ENCODE assay signal across 7 cellular contexts in genomic region chr12:6942331-6942665, GRCh38. TPM values are rescaled to one million over a fixed set of nuclear protein-coding genes. Genes with fewer than 3 reads are reported as not detected.
DNase-seq lines count a peak whose midpoint lies in the region; ATAC-seq and TF ChIP-seq lines count a peak whose summit lies in the region.
"Had no signal": no experiment of that assay in that cellular context is flagged by ENCODE, and none has a peak within 500 bp of the region (broad histone marks: within the 10 kb centered on the region; RNA-seq: fewer than 3 reads in every experiment).

No MANE protein-coding gene starts in this region.

- POLR2A ChIA-PET in naive thymus-derived CD4-positive, alpha-beta T cell (lab: Charles Lee): interaction anchor here (2.0 to 21.6 kb wide), 8 partner anchors 10 to 166 kb away, joined by 19 to 1270 read pairs (median 48); partner anchors contain the start of genes ATN1, C1RL, CDCA3 and EMG1

- H3K36me3 ChIP-seq in GM23248 (ENCODE audit: low read depth): 0 out of 2 replicates have a peak, but pooled peaks cover 5% of the 10 kb centered on the region
- peaks cover 0 to 9% (median 0%) of the 10 kb centered on the region in 3 experiments for H3K36me3 ChIP-seq in naive thymus-derived CD4-positive, alpha-beta T cell (ENCODE audit: control insufficient read depth in 2 of 3, insufficient read depth in 3 of 3, low read length in 3 of 3)

- H3K27me3 Mint-ChIP-seq in activated naive CD8-positive, alpha-beta T cell: no peaks in the 10 kb centered on the region
- H3K27me3 Mint-ChIP-seq in naive thymus-derived CD4-positive, alpha-beta T cell: no peaks in the 10 kb centered on the region

- H4K20me1 ChIP-seq in GM23248 (ENCODE audit: insufficient read depth): no peaks in the 10 kb centered on the region

- CTCF ChIA-PET in naive thymus-derived CD4-positive, alpha-beta T cell (lab: Charles Lee): interaction anchor here (1.7 to 11.7 kb wide), 4 partner anchors 18 to 73 kb away, joined by 9 to 460 read pairs (median 18); partner anchors contain the start of gene SPSB2

- WGBS in GM23248 (ENCODE audit: low coverage in 1 of 2, low lambda C conversion rate in 2 of 2, missing lambda C conversion rate in 2 of 2), 2 experiments: 81 to 83% methylated on average over 11 of the region's 11 CpGs

- no peak for ATAC-seq in naive thymus-derived CD4-positive, alpha-beta T cell
- ATAC-seq in HG03280 (IDR thresholded peaks at IDR 0.05; ENCODE audit: unreplicated experiment): no peak

- H3K4me1 Mint-ChIP-seq in activated naive CD8-positive, alpha-beta T cell (ENCODE audit: low read depth): peaks cover 52% of the 10 kb centered on the region
- H3K4me1 Mint-ChIP-seq in naive thymus-derived CD4-positive, alpha-beta T cell: peaks cover 26 to 64% (median 51%) of the 10 kb centered on the region in 7 donors

- H3K4me3 ChIP-seq in GM23248: no peak overlapping the region
- H3K4me3 ChIP-seq in naive thymus-derived CD4-positive, alpha-beta T cell (ENCODE audit: low read length): no peak overlapping the region

- peaks cover 12% of the 10 kb centered on the region; the same call in 1 of the 2 replicates for H3K79me2 ChIP-seq in GM23248 (ENCODE audit: insufficient read depth)

- H3K27ac Mint-ChIP-seq in activated naive CD8-positive, alpha-beta T cell: peak overlapping the region; percentile 96
- peak overlapping the region; percentile 95 to 100 (median 98) for H3K27ac Mint-ChIP-seq in naive thymus-derived CD4-positive, alpha-beta T cell

- in situ Hi-C loops in GM23248 (cut with MboI): loop anchor here (10.0 kb wide), 1 partner anchor 173 kb away; no protein-coding TSS in a partner anchor

- no peak for TF ChIP-seq CTCF in GM20000 (IDR thresholded peaks at IDR 0.05; ENCODE audit: extremely low read depth, missing control alignments)

- no peaks in the 10 kb centered on the region for H3K9me3 ChIP-seq in GM23248 (ENCODE audit: low read depth)
- no peaks in the 10 kb centered on the region for H3K9me3 ChIP-seq in naive thymus-derived CD4-positive, alpha-beta T cell (ENCODE audit: control insufficient read depth in 2 of 3, low read length in 3 of 3)

- peak overlapping the region; percentile 21 for H3K4me3 Mint-ChIP-seq in activated naive CD8-positive, alpha-beta T cell
- H3K4me3 Mint-ChIP-seq in naive thymus-derived CD4-positive, alpha-beta T cell: peak overlapping the region in 6 of 10 donors; percentile 27 to 93 (median 40)

- H3K9me3 Mint-ChIP-seq in activated naive CD8-positive, alpha-beta T cell (ENCODE audit: low read depth): no peaks in the 10 kb centered on the region
- H3K9me3 Mint-ChIP-seq in naive thymus-derived CD4-positive, alpha-beta T cell: peaks cover 0 to 7% (median 0%) of the 10 kb centered on the region in 11 donors

- H3K27ac ChIP-seq in GM23248: peak overlapping the region; percentile 92
- H3K27ac ChIP-seq in naive thymus-derived CD4-positive, alpha-beta T cell (ENCODE audit: low read depth, low read length): peak overlapping the region; percentile 95

- DNase-seq in GM23248 (no peak), COLO829 (ENCODE audit: low spot score) (no peak), GM20000 (ENCODE audit: low spot score) (no peak)
- no peak for DNase-seq in naive thymus-derived CD4-positive, alpha-beta T cell

- no peaks in the 10 kb centered on the region for H3K27me3 ChIP-seq in GM23248 (replicated peaks; ENCODE audit: insufficient read depth)
- H3K27me3 ChIP-seq in naive thymus-derived CD4-positive, alpha-beta T cell (ENCODE audit: control insufficient read depth in 2 of 2, insufficient read depth in 2 of 2, low read length in 2 of 2): no peaks in the 10 kb centered on the region

- no peaks in the 10 kb centered on the region for H3K9me2 ChIP-seq in GM23248 (ENCODE audit: insufficient read depth)

- H3K4me2 ChIP-seq in GM23248 (ENCODE audit: unreplicated experiment): no peak overlapping the region

- intact Hi-C loops in naive thymus-derived CD4-positive, alpha-beta T cell (cut with micrococcal nuclease): loop anchor here in 1 of 2 donors (2.0 kb wide), 1 partner anchor 189 kb away; the partner anchor contains the start of gene MLF2

- H3F3A ChIP-seq in GM23248 (ENCODE audit: insufficient read depth): peaks cover 51% of the 10 kb centered on the region

- peaks cover 4% of the 10 kb centered on the region for H3K36me3 Mint-ChIP-seq in activated naive CD8-positive, alpha-beta T cell
- H3K36me3 Mint-ChIP-seq in naive thymus-derived CD4-positive, alpha-beta T cell: peaks cover 0 to 10% (median 0%) of the 10 kb centered on the region in 5 donors

- peak overlapping the region; percentile 89 for H3K9ac ChIP-seq in GM23248

- no peak overlapping the region for H2AFZ ChIP-seq in GM23248

- peaks cover 20% of the 10 kb centered on the region for H3K4me1 ChIP-seq in GM23248 (ENCODE audit: insufficient read depth)
- H3K4me1 ChIP-seq in naive thymus-derived CD4-positive, alpha-beta T cell (ENCODE audit: control insufficient read depth in 2 of 2, insufficient read depth in 2 of 2, low read length in 2 of 2): peaks cover 33 to 39% of the 10 kb centered on the region in 2 donors

RNA-seq across cellular contexts. Expression of gene RNU7-1, which starts 1.3 kb away (rescaled TPM):
- not detected in 2 replicates for total RNA-seq in GM23248 (2014; rRNA removed; shearing (Covaris generic))
- polyA plus RNA-seq in GM23248 (2016; fragmentation: Nextera tagmentation; extraction: Ambion mirVana): not detected in 2 replicates
- total RNA-seq in naive thymus-derived CD4-positive, alpha-beta T cell: not detected
- polyA plus RNA-seq in naive thymus-derived CD4-positive, alpha-beta T cell: not detected
- total RNA-seq: glomerular endothelial cell had no signal

RNA-seq across cellular contexts. Expression of gene C12orf57, which starts 1.5 kb away (rescaled TPM):
- total RNA-seq in GM23248 (2014; rRNA removed; shearing (Covaris generic)): 261 and 264 TPM in 2 replicates
- 247 and 257 TPM in 2 replicates for polyA plus RNA-seq in GM23248 (2016; fragmentation: Nextera tagmentation; extraction: Ambion mirVana)
- total RNA-seq in naive thymus-derived CD4-positive, alpha-beta T cell: 100 to 1,000 TPM; 148 to 592 (median 362) TPM
- 100 to 1,000 TPM; 394 to 401 TPM for polyA plus RNA-seq in naive thymus-derived CD4-positive, alpha-beta T cell

RNA-seq across cellular contexts. Expression of gene PTPN6, which starts 8.9 kb away (rescaled TPM):
- not detected in 2 replicates for total RNA-seq in GM23248 (2014; rRNA removed; shearing (Covaris generic))
- polyA plus RNA-seq in GM23248 (2016; fragmentation: Nextera tagmentation; extraction: Ambion mirVana): 0.21 and 0.35 TPM in 2 replicates
- 100 to 1,000 TPM; 141 to 390 (median 242) TPM for total RNA-seq in naive thymus-derived CD4-positive, alpha-beta T cell
- 100 to 1,000 TPM; 210 to 387 TPM for polyA plus RNA-seq in naive thymus-derived CD4-positive, alpha-beta T cell

RNA-seq across cellular contexts. Expression of gene ATN1, which starts 14.5 kb away (rescaled TPM):
- total RNA-seq in GM23248 (2014; rRNA removed; shearing (Covaris generic)): 6.5 and 8.7 TPM in 2 replicates
- 13.3 and 14.7 TPM in 2 replicates for polyA plus RNA-seq in GM23248 (2016; fragmentation: Nextera tagmentation; extraction: Ambion mirVana)
- 10 to 100 TPM; 29.5 to 42.2 (median 34.4) TPM for total RNA-seq in naive thymus-derived CD4-positive, alpha-beta T cell
- 1 to 10 TPM in 1 of 2 donors, under 1 TPM in 1; 0.95 to 2.0 TPM for polyA plus RNA-seq in naive thymus-derived CD4-positive, alpha-beta T cell

RNA-seq across cellular contexts. Expression of gene ENO2, which starts 27.9 kb away (rescaled TPM):
- total RNA-seq in GM23248 (2014; rRNA removed; shearing (Covaris generic)): 10.1 and 16.3 TPM in 2 replicates
- polyA plus RNA-seq in GM23248 (2016; fragmentation: Nextera tagmentation; extraction: Ambion mirVana): 32.8 and 34.2 TPM in 2 replicates
- total RNA-seq in naive thymus-derived CD4-positive, alpha-beta T cell: 100 to 1,000 TPM in 3 of 5 experiments, 10 to 100 TPM in 2; 65.3 to 193 (median 178) TPM
- polyA plus RNA-seq in naive thymus-derived CD4-positive, alpha-beta T cell: 10 to 100 TPM; 22.5 to 31.0 TPM

Comparison
In these comparisons a context has a peak if more than half of its experiments do, and no peak if none do; other contexts are left out.
1. RNA of gene PTPN6, which starts 8.9 kb away (total RNA-seq): 141 to 390 TPM in naive thymus-derived CD4-positive, alpha-beta T cell; not detected in GM23248; every median in the first group is over 100 times any median in the second.